ENCODE assay signal across 1 cellular context in the genomic region with DNA sequence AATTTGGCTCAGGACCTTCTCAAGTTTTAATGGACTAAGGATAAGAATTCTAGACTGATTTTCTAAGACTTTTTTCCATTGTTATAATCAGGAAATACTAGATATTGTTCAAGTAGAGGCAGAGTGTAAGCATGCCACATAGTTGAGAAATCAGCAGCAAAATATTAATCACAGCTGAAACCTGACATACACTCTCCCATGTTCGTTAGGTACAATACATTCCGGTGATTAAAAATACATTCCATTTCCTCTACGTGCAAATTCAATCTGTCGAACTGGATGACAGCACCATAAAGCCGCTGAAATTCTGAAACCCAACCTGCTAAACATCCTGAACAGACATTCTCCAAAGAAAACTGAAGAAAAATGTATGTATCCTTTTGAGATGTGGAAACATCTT.
TF ChIP-seq lines count a peak whose summit lies in the region.

No MANE protein-coding gene starts in this region.

TF ChIP-seq in SK-N-SH, 30 proteins besides CTCF, POLR2A, EP300 and RAD21:
- no peak for TF ChIP-seq FOXM1 (IDR thresholded peaks at IDR 0.05; ENCODE audit: low read depth)
- no peak for TF ChIP-seq IRF3 (IDR thresholded peaks at IDR 0.05; ENCODE audit: low read depth, low read length)
- TF ChIP-seq RXRA (IDR thresholded peaks at IDR 0.05; ENCODE audit: borderline replicate concordance, low read depth) = no peak
- TF ChIP-seq, protein P1, sequence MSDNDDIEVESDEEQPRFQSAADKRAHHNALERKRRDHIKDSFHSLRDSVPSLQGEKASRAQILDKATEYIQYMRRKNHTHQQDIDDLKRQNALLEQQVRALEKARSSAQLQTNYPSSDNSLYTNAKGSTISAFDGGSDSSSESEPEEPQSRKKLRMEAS (IDR thresholded peaks at IDR 0.05; ENCODE audit: low read depth) = no peak
- no peak for TF ChIP-seq MEF2A (IDR thresholded peaks at IDR 0.05; ENCODE audit: borderline replicate concordance, low read depth)
- TF ChIP-seq FOXJ3 (CRISPR knock-in tag; IDR thresholded peaks at IDR 0.05) = no peak
- no peak for TF ChIP-seq EZH2phosphoT487 (IDR thresholded peaks at IDR 0.05; ENCODE audit: borderline replicate concordance, low read depth)
- TF ChIP-seq TCF12 (IDR thresholded peaks at IDR 0.05) = peak; percentile 39; the same call in 1 of the 2 replicates
- no peak for TF ChIP-seq MXI1 (IDR thresholded peaks at IDR 0.05; ENCODE audit: low read depth, low read length)
- no peak for TF ChIP-seq GABPA (IDR thresholded peaks at IDR 0.05; ENCODE audit: low read depth)
- TF ChIP-seq ELF1 (IDR thresholded peaks at IDR 0.05) = no peak
- TF ChIP-seq POLR2AphosphoS5 (IDR thresholded peaks at IDR 0.05; ENCODE audit: low read depth, low read length) = no peak
- no peak for TF ChIP-seq SIN3A (IDR thresholded peaks at IDR 0.05; ENCODE audit: borderline replicate concordance, low read depth, low read length)
- no peak for TF ChIP-seq NRF1 (IDR thresholded peaks at IDR 0.05; ENCODE audit: low read depth, low read length)
- no peak for TF ChIP-seq RCOR1 (IDR thresholded peaks at IDR 0.05; ENCODE audit: low read length)
- TF ChIP-seq FOSL2 (IDR thresholded peaks at IDR 0.05; ENCODE audit: borderline replicate concordance, low read depth) = peak; percentile 10; the same call in 1 of the 2 replicates
- no peak for TF ChIP-seq TEAD4 (IDR thresholded peaks at IDR 0.05; ENCODE audit: borderline replicate concordance, insufficient read depth)
- TF ChIP-seq, protein P2, sequence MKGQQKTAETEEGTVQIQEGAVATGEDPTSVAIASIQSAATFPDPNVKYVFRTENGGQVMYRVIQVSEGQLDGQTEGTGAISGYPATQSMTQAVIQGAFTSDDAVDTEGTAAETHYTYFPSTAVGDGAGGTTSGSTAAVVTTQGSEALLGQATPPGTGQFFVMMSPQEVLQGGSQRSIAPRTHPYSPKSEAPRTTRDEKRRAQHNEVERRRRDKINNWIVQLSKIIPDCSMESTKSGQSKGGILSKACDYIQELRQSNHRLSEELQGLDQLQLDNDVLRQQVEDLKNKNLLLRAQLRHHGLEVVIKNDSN (IDR thresholded peaks at IDR 0.05; ENCODE audit: borderline replicate concordance, low read depth) = no peak
- no peak for TF ChIP-seq SMC3 (IDR thresholded peaks at IDR 0.05; ENCODE audit: low read depth, low read length)
- no peak for TF ChIP-seq YY1 (IDR thresholded peaks at IDR 0.05; ENCODE audit: low read depth)
- TF ChIP-seq GATA2 (CRISPR knock-in tag; IDR thresholded peaks at IDR 0.05) = no peak
- peak; percentile 68 for TF ChIP-seq PBX3 (IDR thresholded peaks at IDR 0.05)
- TF ChIP-seq TAF1 (IDR thresholded peaks at IDR 0.05; ENCODE audit: borderline replicate concordance, low read depth, low read length) = no peak
- TF ChIP-seq, protein P3, sequence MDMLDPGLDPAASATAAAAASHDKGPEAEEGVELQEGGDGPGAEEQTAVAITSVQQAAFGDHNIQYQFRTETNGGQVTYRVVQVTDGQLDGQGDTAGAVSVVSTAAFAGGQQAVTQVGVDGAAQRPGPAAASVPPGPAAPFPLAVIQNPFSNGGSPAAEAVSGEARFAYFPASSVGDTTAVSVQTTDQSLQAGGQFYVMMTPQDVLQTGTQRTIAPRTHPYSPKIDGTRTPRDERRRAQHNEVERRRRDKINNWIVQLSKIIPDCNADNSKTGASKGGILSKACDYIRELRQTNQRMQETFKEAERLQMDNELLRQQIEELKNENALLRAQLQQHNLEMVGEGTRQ (IDR thresholded peaks at IDR 0.05; ENCODE audit: borderline replicate concordance, low read depth, low read length) = no peak
- no peak for TF ChIP-seq ZBTB33 (IDR thresholded peaks at IDR 0.05; ENCODE audit: borderline replicate concordance, low read depth)
- TF ChIP-seq, protein P4, sequence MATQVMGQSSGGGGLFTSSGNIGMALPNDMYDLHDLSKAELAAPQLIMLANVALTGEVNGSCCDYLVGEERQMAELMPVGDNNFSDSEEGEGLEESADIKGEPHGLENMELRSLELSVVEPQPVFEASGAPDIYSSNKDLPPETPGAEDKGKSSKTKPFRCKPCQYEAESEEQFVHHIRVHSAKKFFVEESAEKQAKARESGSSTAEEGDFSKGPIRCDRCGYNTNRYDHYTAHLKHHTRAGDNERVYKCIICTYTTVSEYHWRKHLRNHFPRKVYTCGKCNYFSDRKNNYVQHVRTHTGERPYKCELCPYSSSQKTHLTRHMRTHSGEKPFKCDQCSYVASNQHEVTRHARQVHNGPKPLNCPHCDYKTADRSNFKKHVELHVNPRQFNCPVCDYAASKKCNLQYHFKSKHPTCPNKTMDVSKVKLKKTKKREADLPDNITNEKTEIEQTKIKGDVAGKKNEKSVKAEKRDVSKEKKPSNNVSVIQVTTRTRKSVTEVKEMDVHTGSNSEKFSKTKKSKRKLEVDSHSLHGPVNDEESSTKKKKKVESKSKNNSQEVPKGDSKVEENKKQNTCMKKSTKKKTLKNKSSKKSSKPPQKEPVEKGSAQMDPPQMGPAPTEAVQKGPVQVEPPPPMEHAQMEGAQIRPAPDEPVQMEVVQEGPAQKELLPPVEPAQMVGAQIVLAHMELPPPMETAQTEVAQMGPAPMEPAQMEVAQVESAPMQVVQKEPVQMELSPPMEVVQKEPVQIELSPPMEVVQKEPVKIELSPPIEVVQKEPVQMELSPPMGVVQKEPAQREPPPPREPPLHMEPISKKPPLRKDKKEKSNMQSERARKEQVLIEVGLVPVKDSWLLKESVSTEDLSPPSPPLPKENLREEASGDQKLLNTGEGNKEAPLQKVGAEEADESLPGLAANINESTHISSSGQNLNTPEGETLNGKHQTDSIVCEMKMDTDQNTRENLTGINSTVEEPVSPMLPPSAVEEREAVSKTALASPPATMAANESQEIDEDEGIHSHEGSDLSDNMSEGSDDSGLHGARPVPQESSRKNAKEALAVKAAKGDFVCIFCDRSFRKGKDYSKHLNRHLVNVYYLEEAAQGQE (IDR thresholded peaks at IDR 0.05; ENCODE audit: low read depth, low read length) = no peak
- no peak for TF ChIP-seq CHD2 (IDR thresholded peaks at IDR 0.05; ENCODE audit: low read length, partially characterized antibody)
- peak; percentile 30; the same call in 1 of the 2 replicates for TF ChIP-seq JUND (IDR thresholded peaks at IDR 0.05)
- TF ChIP-seq RFX5 (IDR thresholded peaks at IDR 0.05; ENCODE audit: low read length) = no peak
